In genomic region chr11:125627236-125627910, GRCh38 we compare ENCODE assay signal across 1 cellular context.
TF ChIP-seq lines count a peak whose summit lies in the region.

No MANE protein-coding gene starts in this region.

TF ChIP-seq in HepG2, 621 proteins besides CTCF, POLR2A, EP300 and RAD21:
- TF ChIP-seq SMARCE1 (IDR thresholded peaks at IDR 0.05; ENCODE audit: borderline replicate concordance) (no peak), GRHL1 (CRISPR knock-in tag; conservative IDR thresholded peaks at IDR 0.05) (no peak), HES4 (CRISPR knock-in tag; IDR thresholded peaks at IDR 0.05; ENCODE audit: borderline replicate concordance) (no peak), GZF1 (CRISPR knock-in tag; IDR thresholded peaks at IDR 0.05) (no peak), ZNF543 (CRISPR knock-in tag; IDR thresholded peaks at IDR 0.05) (no peak), MIXL1 (CRISPR knock-in tag; IDR thresholded peaks at IDR 0.05) (no peak), LCORL (IDR thresholded peaks at IDR 0.05) (no peak), LCORL (CRISPR knock-in tag; IDR thresholded peaks at IDR 0.05) (no peak), ZMAT3 (CRISPR knock-in tag; conservative IDR thresholded peaks at IDR 0.05) (no peak), JUNB (CRISPR knock-in tag; IDR thresholded peaks at IDR 0.05; ENCODE audit: borderline replicate concordance) (no peak)
TF ChIP-seq in HepG2: peak in this region for 0.
